Comparison of ENCODE assay signal across 7 cellular contexts in the genomic region with DNA sequence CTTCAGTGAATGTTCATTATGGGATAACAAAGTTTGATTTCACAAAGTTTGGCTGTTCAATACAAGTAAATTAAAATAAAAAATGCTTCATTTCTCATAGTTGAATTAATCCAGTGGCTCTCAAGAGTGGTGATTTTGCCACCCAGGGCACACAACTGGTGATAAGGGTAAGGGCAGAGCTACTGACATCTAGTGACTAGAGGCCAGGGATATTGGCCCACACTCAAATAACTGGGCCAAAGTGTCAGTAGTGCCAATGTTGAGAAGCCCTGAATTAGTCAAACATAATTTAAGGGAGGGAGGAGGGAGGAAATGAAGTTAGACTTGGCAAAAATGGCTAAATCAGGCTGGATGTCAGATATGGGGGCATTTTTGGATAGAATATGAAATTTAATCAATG.
"Had no signal": no experiment of that assay in that cellular context is flagged by ENCODE, and none has a peak within 500 bp of the region (broad histone marks: within the 10 kb centered on the region; RNA-seq: fewer than 3 reads in every experiment).

No MANE protein-coding gene starts in this region.

- DNase-seq: GM23248, GOT3, H7, IMR-90 had no signal

- H3K27ac ChIP-seq: GM23248 had no signal

- ATAC-seq: HCT116, K562 had no signal

- H3K9me3 ChIP-seq: HAP-1 had no signal

- H3K9ac ChIP-seq: GM23248 had no signal

- H3K4me3 ChIP-seq: GM23248, HAP-1, K562 had no signal

- H3K4me1 ChIP-seq: HAP-1 had no signal

- H2AFZ ChIP-seq: GM23248 had no signal

- H3K36me3 ChIP-seq: HAP-1 had no signal
